In the genomic region with DNA sequence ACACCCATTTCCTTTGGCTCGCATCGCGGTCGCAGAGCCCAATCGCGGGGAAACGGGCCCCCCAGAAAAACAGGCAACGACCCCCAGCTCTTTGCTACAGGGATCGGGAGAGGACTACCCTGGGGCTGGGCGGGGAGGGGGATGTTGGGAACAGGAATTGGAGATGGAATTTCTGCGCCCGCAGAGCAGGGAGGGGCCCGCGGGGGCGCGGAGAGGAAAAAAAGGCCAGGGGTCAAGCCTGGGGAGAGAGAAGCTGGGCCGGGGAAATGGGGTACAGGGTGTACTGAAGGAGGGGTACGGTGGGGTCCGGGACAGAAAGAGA, we compare ENCODE assay signal across 1 cellular context.
TF ChIP-seq lines count a peak whose summit lies in the region.

No MANE protein-coding gene starts in this region.

TF ChIP-seq in HCT116, 20 proteins besides CTCF, POLR2A, EP300 and RAD21 (continued from another document):
- TF ChIP-seq, protein P1, sequence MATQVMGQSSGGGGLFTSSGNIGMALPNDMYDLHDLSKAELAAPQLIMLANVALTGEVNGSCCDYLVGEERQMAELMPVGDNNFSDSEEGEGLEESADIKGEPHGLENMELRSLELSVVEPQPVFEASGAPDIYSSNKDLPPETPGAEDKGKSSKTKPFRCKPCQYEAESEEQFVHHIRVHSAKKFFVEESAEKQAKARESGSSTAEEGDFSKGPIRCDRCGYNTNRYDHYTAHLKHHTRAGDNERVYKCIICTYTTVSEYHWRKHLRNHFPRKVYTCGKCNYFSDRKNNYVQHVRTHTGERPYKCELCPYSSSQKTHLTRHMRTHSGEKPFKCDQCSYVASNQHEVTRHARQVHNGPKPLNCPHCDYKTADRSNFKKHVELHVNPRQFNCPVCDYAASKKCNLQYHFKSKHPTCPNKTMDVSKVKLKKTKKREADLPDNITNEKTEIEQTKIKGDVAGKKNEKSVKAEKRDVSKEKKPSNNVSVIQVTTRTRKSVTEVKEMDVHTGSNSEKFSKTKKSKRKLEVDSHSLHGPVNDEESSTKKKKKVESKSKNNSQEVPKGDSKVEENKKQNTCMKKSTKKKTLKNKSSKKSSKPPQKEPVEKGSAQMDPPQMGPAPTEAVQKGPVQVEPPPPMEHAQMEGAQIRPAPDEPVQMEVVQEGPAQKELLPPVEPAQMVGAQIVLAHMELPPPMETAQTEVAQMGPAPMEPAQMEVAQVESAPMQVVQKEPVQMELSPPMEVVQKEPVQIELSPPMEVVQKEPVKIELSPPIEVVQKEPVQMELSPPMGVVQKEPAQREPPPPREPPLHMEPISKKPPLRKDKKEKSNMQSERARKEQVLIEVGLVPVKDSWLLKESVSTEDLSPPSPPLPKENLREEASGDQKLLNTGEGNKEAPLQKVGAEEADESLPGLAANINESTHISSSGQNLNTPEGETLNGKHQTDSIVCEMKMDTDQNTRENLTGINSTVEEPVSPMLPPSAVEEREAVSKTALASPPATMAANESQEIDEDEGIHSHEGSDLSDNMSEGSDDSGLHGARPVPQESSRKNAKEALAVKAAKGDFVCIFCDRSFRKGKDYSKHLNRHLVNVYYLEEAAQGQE (IDR thresholded peaks at IDR 0.05; ENCODE audit: low read depth) = no peak
- TF ChIP-seq, protein P2, sequence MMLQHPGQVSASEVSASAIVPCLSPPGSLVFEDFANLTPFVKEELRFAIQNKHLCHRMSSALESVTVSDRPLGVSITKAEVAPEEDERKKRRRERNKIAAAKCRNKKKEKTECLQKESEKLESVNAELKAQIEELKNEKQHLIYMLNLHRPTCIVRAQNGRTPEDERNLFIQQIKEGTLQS (IDR thresholded peaks at IDR 0.05) = no peak
- no peak for TF ChIP-seq SRF (IDR thresholded peaks at IDR 0.05; ENCODE audit: low read depth)
TF ChIP-seq in HCT116: peak in this region for 0.
